In the genomic region with DNA sequence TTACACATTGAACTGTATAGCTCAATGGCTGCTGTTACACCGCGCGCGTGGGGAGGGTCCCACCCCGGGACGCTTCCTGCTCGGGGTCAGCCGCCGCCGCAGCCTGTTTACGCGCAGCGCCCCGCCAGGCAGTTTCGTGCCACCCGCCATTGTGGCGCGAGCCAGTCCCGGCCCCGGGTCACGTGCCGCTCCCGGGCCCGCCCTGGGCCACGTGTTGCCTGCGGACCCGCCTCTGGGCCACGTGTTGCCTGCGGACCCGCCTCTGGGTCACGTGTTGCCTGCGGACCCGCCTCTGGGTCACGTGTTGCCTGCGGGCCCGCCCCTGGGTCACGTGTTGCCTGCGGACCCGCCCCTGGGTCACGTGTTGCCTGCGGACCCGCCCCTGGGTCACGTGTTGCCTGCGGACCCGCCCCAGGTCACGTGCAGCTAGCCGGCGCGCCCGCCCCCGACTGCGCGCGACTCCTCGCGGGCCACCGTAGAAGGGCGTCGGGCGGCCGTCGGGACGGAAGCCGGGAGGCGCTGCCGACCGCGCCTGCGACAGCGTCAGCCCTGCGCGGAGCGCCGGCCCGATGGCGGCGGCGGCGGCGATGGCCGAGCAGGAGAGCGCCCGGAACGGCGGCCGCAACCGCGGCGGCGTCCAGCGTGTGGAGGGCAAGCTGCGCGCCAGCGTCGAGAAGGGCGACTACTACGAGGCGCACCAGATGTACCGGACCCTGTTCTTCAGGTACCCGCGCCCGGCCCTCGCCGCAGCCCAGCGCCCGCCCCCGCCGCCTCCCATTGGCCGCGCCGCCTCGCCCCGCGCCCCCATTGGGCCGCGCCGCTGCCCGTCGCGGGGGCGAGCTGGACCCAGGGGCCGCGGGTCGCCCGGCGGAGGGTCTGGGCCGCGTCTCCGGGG, we compare ENCODE assay signal across 8 cellular contexts. TPM values are rescaled to one million over a fixed set of nuclear protein-coding genes. Genes with fewer than 3 reads are reported as not detected.
A peak's percentile ranks its signal among the peaks of the same experiment; 100 is the strongest.
DNase-seq lines count a peak whose midpoint lies in the region; ATAC-seq and TF ChIP-seq lines count a peak whose summit lies in the region.

A gene with protein sequence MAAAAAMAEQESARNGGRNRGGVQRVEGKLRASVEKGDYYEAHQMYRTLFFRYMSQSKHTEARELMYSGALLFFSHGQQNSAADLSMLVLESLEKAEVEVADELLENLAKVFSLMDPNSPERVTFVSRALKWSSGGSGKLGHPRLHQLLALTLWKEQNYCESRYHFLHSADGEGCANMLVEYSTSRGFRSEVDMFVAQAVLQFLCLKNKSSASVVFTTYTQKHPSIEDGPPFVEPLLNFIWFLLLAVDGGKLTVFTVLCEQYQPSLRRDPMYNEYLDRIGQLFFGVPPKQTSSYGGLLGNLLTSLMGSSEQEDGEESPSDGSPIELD (plus strand): TSS at position 478 of the 895 bp plus-strand sequence. CDS start 92 bp downstream, at position 570.

- H3K4me2 ChIP-seq in DOHH2 (ENCODE audit: low read length) (peak within 1 kb of the TSS; percentile 92), Karpas-422 (ENCODE audit: low read depth, low read length, poor library complexity, severe bottlenecking) (peak within 1 kb of the TSS; percentile 92)

- H2AFZ ChIP-seq in Karpas-422 (ENCODE audit: low read length), result no peak within 1 kb of the TSS

- H3K36me3 ChIP-seq in DOHH2 (ENCODE audit: control insufficient read depth, low read length) (peaks cover 57% of the 10 kb centered on the region), Karpas-422 (ENCODE audit: insufficient read depth, low read length) (peaks cover 19% of the 10 kb centered on the region; the same call in 1 of the 2 replicates), RWPE2 (ENCODE audit: low read depth) (peaks cover 62% of the 10 kb centered on the region)

- H3F3A ChIP-seq in DOHH2 (ENCODE audit: control insufficient read depth, insufficient read depth), result peaks cover 17% of the 10 kb centered on the region

- H3K27me3 ChIP-seq in DOHH2 (ENCODE audit: control insufficient read depth, low read length) (no peaks in the 10 kb centered on the region), Karpas-422 (ENCODE audit: low read length) (no peaks in the 10 kb centered on the region), RWPE2 (ENCODE audit: insufficient read depth, poor library complexity, severe bottlenecking) (no peaks in the 10 kb centered on the region)

- peak within 1 kb of the TSS; percentile 94 for H3K4me3 Mint-ChIP-seq in nephron progenitor cell
- H3K4me3 Mint-ChIP-seq in stimulated activated naive CD8-positive, alpha-beta T cell treated with anti-CD3 and anti-CD28 coated beads, Interleukin-15, amount 100 ng/mL, for 72 hours, result peak within 1 kb of the TSS; percentile 89 to 98

- peak within 1 kb of the TSS; percentile 92 for H3K9ac ChIP-seq in Karpas-422 (ENCODE audit: low read length)

- peaks cover 27% of the 10 kb centered on the region for H3K36me3 Mint-ChIP-seq in nephron progenitor cell (ENCODE audit: low read depth)

- H3K4me1 Mint-ChIP-seq in nephron progenitor cell, result peaks cover 33% of the 10 kb centered on the region
- H3K4me1 Mint-ChIP-seq in stimulated activated naive CD8-positive, alpha-beta T cell treated with anti-CD3 and anti-CD28 coated beads, Interleukin-15, amount 100 ng/mL, for 72 hours, result peaks cover 33% of the 10 kb centered on the region

- TF ChIP-seq CTCF in DOHH2 (IDR thresholded peaks at IDR 0.05; ENCODE audit: low read depth, low read length, poor library complexity, severe bottlenecking), result peak; percentile 32
- no peak for TF ChIP-seq CTCF in RWPE2 (IDR thresholded peaks at IDR 0.05; ENCODE audit: poor library complexity, severe bottlenecking)
- TF ChIP-seq CTCF in fibroblast of the aortic adventitia (IDR thresholded peaks at IDR 0.05; ENCODE audit: insufficient read depth, low read length), result no peak
- no peak for TF ChIP-seq CTCF in nephron progenitor cell (IDR thresholded peaks at IDR 0.05)

- DNase-seq in Karpas-422 (peak; percentile 97), RWPE2 (ENCODE audit: low spot score) (peak; percentile 94), fibroblast of the aortic adventitia (ENCODE audit: low read depth) (peak; percentile 93), nephron progenitor cell (peak; percentile 96)
- DNase-seq in activated T-helper 9 cell treated with anti-CD3 and anti-CD28 coated beads, Interleukin-2, amount 50 U/mL, for 16 hours (ENCODE audit: low read depth), result peak; percentile 94
- peak; percentile 98 to 99 for DNase-seq in stimulated activated naive CD8-positive, alpha-beta T cell treated with anti-CD3 and anti-CD28 coated beads, Interleukin-15, amount 100 ng/mL, for 72 hours

- H3K27me3 Mint-ChIP-seq in nephron progenitor cell (ENCODE audit: low read depth, poor library complexity), result peaks cover 3% of the 10 kb centered on the region
- no peaks in the 10 kb centered on the region for H3K27me3 Mint-ChIP-seq in stimulated activated naive CD8-positive, alpha-beta T cell treated with anti-CD3 and anti-CD28 coated beads, Interleukin-15, amount 100 ng/mL, for 72 hours

- no peaks in the 10 kb centered on the region for H3K9me2 ChIP-seq in DOHH2 (replicated peaks; ENCODE audit: control insufficient read depth, low read length)
- no peaks in the 10 kb centered on the region for H3K9me2 ChIP-seq in Karpas-422 (replicated peaks; ENCODE audit: insufficient read depth, low read length)

- peaks cover 19% of the 10 kb centered on the region for H4K20me1 ChIP-seq in DOHH2 (ENCODE audit: control insufficient read depth, insufficient read depth, low read depth, low read length)
- peaks cover 24% of the 10 kb centered on the region; the same call in 1 of the 2 replicates for H4K20me1 ChIP-seq in Karpas-422 (ENCODE audit: insufficient read depth, low read depth, low read length)

- H3K9me3 Mint-ChIP-seq in nephron progenitor cell, result no peaks in the 10 kb centered on the region
- no peaks in the 10 kb centered on the region for H3K9me3 Mint-ChIP-seq in stimulated activated naive CD8-positive, alpha-beta T cell treated with anti-CD3 and anti-CD28 coated beads, Interleukin-15, amount 100 ng/mL, for 72 hours

- peak within 1 kb of the TSS; percentile 80 for H3K4me3 ChIP-seq in DOHH2 (ENCODE audit: low read length)
- H3K4me3 ChIP-seq in Karpas-422 (ENCODE audit: low read length), result peak within 1 kb of the TSS; percentile 92
- peak within 1 kb of the TSS; percentile 100 for H3K4me3 ChIP-seq in RWPE2 (ENCODE audit: severe bottlenecking)
- peak within 1 kb of the TSS; percentile 90 for H3K4me3 ChIP-seq in fibroblast of the aortic adventitia (ENCODE audit: low read depth, low read length)

- H3K79me2 ChIP-seq in DOHH2 (ENCODE audit: control insufficient read depth, low read length) (peaks cover 46% of the 10 kb centered on the region), Karpas-422 (ENCODE audit: low read length) (peaks cover 44% of the 10 kb centered on the region)

- peak within 1 kb of the TSS; percentile 83 for H3K27ac Mint-ChIP-seq in nephron progenitor cell
- H3K27ac Mint-ChIP-seq in stimulated activated naive CD8-positive, alpha-beta T cell treated with anti-CD3 and anti-CD28 coated beads, Interleukin-15, amount 100 ng/mL, for 72 hours, result peak within 1 kb of the TSS; percentile 96 to 97

- ATAC-seq in GM21786 (IDR thresholded peaks at IDR 0.05; ENCODE audit: unreplicated experiment), result peak; percentile 65
- peak; percentile 80 for ATAC-seq in RWPE2 (ENCODE audit: low read depth)
- ATAC-seq in stimulated activated naive CD8-positive, alpha-beta T cell treated with anti-CD3 and anti-CD28 coated beads, Interleukin-15, amount 100 ng/mL, for 72 hours, result peak; percentile 87

- H3K9me3 ChIP-seq in DOHH2 (ENCODE audit: control insufficient read depth, insufficient read depth, low read length), result peaks cover 11% of the 10 kb centered on the region
- no peaks in the 10 kb centered on the region for H3K9me3 ChIP-seq in Karpas-422 (ENCODE audit: low read length)
- H3K9me3 ChIP-seq in RWPE2 (ENCODE audit: severe bottlenecking), result no peaks in the 10 kb centered on the region

- H3K27ac ChIP-seq in DOHH2 (ENCODE audit: low read depth, low read length) (peak within 1 kb of the TSS; percentile 53), Karpas-422 (ENCODE audit: low read length) (no peak within 1 kb of the TSS), RWPE2 (ENCODE audit: poor library complexity, severe bottlenecking) (peak within 1 kb of the TSS; percentile 38)

- H3K4me1 ChIP-seq in DOHH2 (ENCODE audit: control insufficient read depth, low read length), result peaks cover 43% of the 10 kb centered on the region
- H3K4me1 ChIP-seq in Karpas-422 (ENCODE audit: low read length), result peaks cover 16% of the 10 kb centered on the region
- H3K4me1 ChIP-seq in RWPE2 (ENCODE audit: insufficient read depth, poor library complexity, severe bottlenecking), result peaks cover 6% of the 10 kb centered on the region

RNA-seq across cellular contexts. Expression of the gene that starts here (rescaled TPM):
- total RNA-seq in Karpas-422 (2014; rRNA removed; shearing (Covaris generic); ENCODE audit: low replicate concordance), result 16.2 and 33.3 TPM in 2 replicates
- total RNA-seq in fibroblast of the aortic adventitia (ENCODE audit: low replicate concordance), result 13.5 and 14.2 TPM in 2 replicates
